Comparison of ENCODE assay signal across 16 cellular contexts in genomic region chr11:72661486-72661885, GRCh38. TPM values are rescaled to one million over a fixed set of nuclear protein-coding genes. Genes with fewer than 3 reads are reported as not detected.
A peak's percentile ranks its signal among the peaks of the same experiment; 100 is the strongest.
DNase-seq lines count a peak whose midpoint lies in the region; ATAC-seq and TF ChIP-seq lines count a peak whose summit lies in the region.
"Had no signal": no experiment of that assay in that cellular context is flagged by ENCODE, and none has a peak within 500 bp of the region (broad histone marks: within the 10 kb centered on the region; RNA-seq: fewer than 3 reads in every experiment).

No MANE protein-coding gene starts in this region.

- no peak overlapping the region for H3K18ac ChIP-seq in trophoblast cell (ENCODE audit: low read length)

- H3K4me2 ChIP-seq in trophoblast cell (ENCODE audit: low read length): no peak overlapping the region

- no peak for DNase-seq in neural crest cell (ENCODE audit: low read depth, low spot score)
- DNase-seq in trophoblast cell: peak; percentile 42 to 67
- DNase-seq in NCI-H1048 (lab: John Stamatoyannopoulos, UW): no peak
- no peak for DNase-seq in HT-29 (ENCODE audit: low spot score)
- DNase-seq: C1 segment of cervical spinal cord; CD4-positive, alpha-beta memory T cell; COR-L47; DMS153; DND-41; GDM1; GM23248; H7; HCEC 1CT had no signal

- H2BK12ac ChIP-seq in trophoblast cell (ENCODE audit: low read length): no peak overlapping the region

- no peaks in the 10 kb centered on the region for H3K79me1 ChIP-seq in trophoblast cell (ENCODE audit: low read length)

- no peaks in the 10 kb centered on the region for H3K36me3 Mint-ChIP-seq in brain
- H3K36me3 Mint-ChIP-seq in neural crest cell (ENCODE audit: low read depth): no peaks in the 10 kb centered on the region
- H3K36me3 Mint-ChIP-seq: CD4-positive, alpha-beta memory T cell had no signal

- WGBS in trophoblast cell (ENCODE audit: extremely low coverage, insufficient coverage, insufficient read length): no CpG with 5 or more reads among the region's 9 CpGs

- H3K9me3 ChIP-seq in trophoblast cell (ENCODE audit: insufficient read depth, low read depth, low read length): no peaks in the 10 kb centered on the region

- no peak overlapping the region for H3K9ac ChIP-seq in trophoblast cell (ENCODE audit: low read length)
- H3K9ac ChIP-seq: GM23248 had no signal

- no peaks in the 10 kb centered on the region for H3K9me3 Mint-ChIP-seq in brain
- H3K9me3 Mint-ChIP-seq in neural crest cell: no peaks in the 10 kb centered on the region
- H3K9me3 Mint-ChIP-seq: CD4-positive, alpha-beta memory T cell had no signal

- H4K12ac ChIP-seq in trophoblast cell (ENCODE audit: low read depth, low read length): no peak overlapping the region

- H2AK5ac ChIP-seq in trophoblast cell (ENCODE audit: low read length): no peak overlapping the region

- H3K27ac ChIP-seq in trophoblast cell (ENCODE audit: low read depth, low read length): no peak overlapping the region
- H3K27ac ChIP-seq: GM23248 had no signal

- no peak overlapping the region for H2AFZ ChIP-seq in trophoblast cell (ENCODE audit: insufficient read depth, low read length, poor library complexity)
- H2AFZ ChIP-seq: GM23248 had no signal

- no peak overlapping the region for H4K91ac ChIP-seq in trophoblast cell (ENCODE audit: low read depth, low read length)

- no peak overlapping the region for H4K8ac ChIP-seq in trophoblast cell (ENCODE audit: low read depth, low read length)

- ATAC-seq in HG03432 (IDR thresholded peaks at IDR 0.05; ENCODE audit: unreplicated experiment): no peak
- ATAC-seq: GM12878 had no signal

- H2BK120ac ChIP-seq in trophoblast cell (ENCODE audit: insufficient read depth, low read length, poor library complexity): no peak overlapping the region

- H3K36me3 ChIP-seq in trophoblast cell (ENCODE audit: control insufficient read depth in 1 of 2, insufficient read depth in 2 of 2, low read length in 2 of 2): no peaks in the 10 kb centered on the region

- H3K4me3 Mint-ChIP-seq in brain (no peak overlapping the region), neural crest cell (no peak overlapping the region)
- H3K4me3 Mint-ChIP-seq: CD4-positive, alpha-beta memory T cell had no signal

- H3K4me3 ChIP-seq in trophoblast cell (ENCODE audit: low read depth, low read length): no peak overlapping the region
- H3K4me3 ChIP-seq: GM12878, GM23248 had no signal

- H3K79me2 ChIP-seq in trophoblast cell (ENCODE audit: control insufficient read depth, insufficient read depth, low read length, poor library complexity): no peaks in the 10 kb centered on the region

- no peaks in the 10 kb centered on the region for H3K4me1 ChIP-seq in trophoblast cell (ENCODE audit: control insufficient read depth in 1 of 2, insufficient read depth in 2 of 2, low read length in 2 of 2)

- H3K27me3 Mint-ChIP-seq in brain (peaks cover 9% of the 10 kb centered on the region), neural crest cell (ENCODE audit: low read depth) (peaks cover 3% of the 10 kb centered on the region)

- H3K23ac ChIP-seq in trophoblast cell (ENCODE audit: low read length): no peak overlapping the region

- H2BK5ac ChIP-seq in trophoblast cell (ENCODE audit: low read depth, low read length, poor library complexity): no peak overlapping the region

- H3K27ac Mint-ChIP-seq in brain (peak overlapping the region in 3 of 5 experiments; percentile 3 to 36 (median 25)), neural crest cell (ENCODE audit: unreplicated experiment) (peak overlapping the region; percentile 53)

- TF ChIP-seq CTCF in brain (conservative IDR thresholded peaks at IDR 0.05) (no peak), neural crest cell (conservative IDR thresholded peaks at IDR 0.05) (no peak)

- H3K4me1 Mint-ChIP-seq in brain (peaks cover 41% of the 10 kb centered on the region), neural crest cell (peaks cover 7% of the 10 kb centered on the region)
- H3K4me1 Mint-ChIP-seq: CD4-positive, alpha-beta memory T cell had no signal

- H3K14ac ChIP-seq in trophoblast cell (ENCODE audit: low read length): no peak overlapping the region

- H3K4ac ChIP-seq in trophoblast cell (ENCODE audit: low read depth, low read length): no peak overlapping the region

- H3K27me3 ChIP-seq in trophoblast cell (ENCODE audit: insufficient read depth, low read length): no peaks in the 10 kb centered on the region

RNA-seq across cellular contexts. Expression of gene PDE2A, which starts 12.7 kb away (rescaled TPM):
- 26.1 TPM for polyA plus RNA-seq in brain (ENCODE audit: insufficient read depth, low read depth, low replicate concordance)
- total RNA-seq in neural crest cell: 2.0 and 3.0 TPM in 2 replicates
- polyA plus RNA-seq in trophoblast cell (2013): 1.8 and 2.1 TPM in 2 replicates
- 0.29 and 0.79 TPM in 2 replicates for total RNA-seq in HT-29 (2014; rRNA removed; shearing (Covaris generic))

Comparison
In these comparisons a context has a peak if more than half of its experiments do, and no peak if none do; other contexts are left out.
1. DNase-seq: peak in trophoblast cell (2 of 2); none in neural crest cell (single experiment), NCI-H1048 (single experiment) and HT-29 (single experiment).